In genomic region chr1:88735909-88736308, GRCh38 we compare ENCODE assay signal across 18 cellular contexts.
"Had no signal": no experiment of that assay in that cellular context is flagged by ENCODE, and none has a peak within 500 bp of the region (broad histone marks: within the 10 kb centered on the region; RNA-seq: fewer than 3 reads in every experiment).

No MANE protein-coding gene starts in this region.

- H3K27me3 ChIP-seq: esophagus muscularis mucosa, foreskin keratinocyte, gastroesophageal sphincter, heart right ventricle, left lung had no signal

- H3K27ac Mint-ChIP-seq: effector memory CD8-positive, alpha-beta T cell; memory B cell had no signal

- H3K27ac ChIP-seq: coronary artery, esophagus muscularis mucosa, foreskin keratinocyte, gastroesophageal sphincter, heart right ventricle, left lung had no signal

- FAIRE-seq: colon, frontal cortex, islet of Langerhans had no signal

- H3K4me3 ChIP-seq: coronary artery, esophagus muscularis mucosa, gastroesophageal sphincter, heart right ventricle, left lung, lung had no signal

- H3K27me3 Mint-ChIP-seq: effector memory CD8-positive, alpha-beta T cell; memory B cell; naive thymus-derived CD4-positive, alpha-beta T cell had no signal

- H3K4me3 Mint-ChIP-seq: effector memory CD8-positive, alpha-beta T cell; memory B cell had no signal

- H3K36me3 ChIP-seq: esophagus muscularis mucosa, gastroesophageal sphincter, left lung had no signal

- DNase-seq: effector CD8-positive, alpha-beta T cell; effector memory CD8-positive, alpha-beta T cell; heart right ventricle; hippocampal formation; left cardiac atrium; left lung; left ventricle myocardium superior; midbrain had no signal
